2 cellular contexts compared by ENCODE assay signal in genomic region chr10:129192344-129193128, GRCh38.
TF ChIP-seq lines count a peak whose summit lies in the region.

No MANE protein-coding gene starts in this region.

TF ChIP-seq in GM23338, 12 proteins besides CTCF, POLR2A, EP300 and RAD21:
- no peak for TF ChIP-seq ZNF114 (CRISPR knock-in tag; IDR thresholded peaks at IDR 0.05)
- no peak for TF ChIP-seq ZNF331 (CRISPR knock-in tag; IDR thresholded peaks at IDR 0.05; ENCODE audit: low read depth)
- no peak for TF ChIP-seq NANOG (IDR thresholded peaks at IDR 0.05; ENCODE audit: borderline replicate concordance)
- TF ChIP-seq EZH2phosphoT487 (IDR thresholded peaks at IDR 0.05; ENCODE audit: unreplicated experiment), result no peak
- no peak for TF ChIP-seq EZH2 (IDR thresholded peaks at IDR 0.05; ENCODE audit: low read depth, unreplicated experiment)
- TF ChIP-seq, protein P1, sequence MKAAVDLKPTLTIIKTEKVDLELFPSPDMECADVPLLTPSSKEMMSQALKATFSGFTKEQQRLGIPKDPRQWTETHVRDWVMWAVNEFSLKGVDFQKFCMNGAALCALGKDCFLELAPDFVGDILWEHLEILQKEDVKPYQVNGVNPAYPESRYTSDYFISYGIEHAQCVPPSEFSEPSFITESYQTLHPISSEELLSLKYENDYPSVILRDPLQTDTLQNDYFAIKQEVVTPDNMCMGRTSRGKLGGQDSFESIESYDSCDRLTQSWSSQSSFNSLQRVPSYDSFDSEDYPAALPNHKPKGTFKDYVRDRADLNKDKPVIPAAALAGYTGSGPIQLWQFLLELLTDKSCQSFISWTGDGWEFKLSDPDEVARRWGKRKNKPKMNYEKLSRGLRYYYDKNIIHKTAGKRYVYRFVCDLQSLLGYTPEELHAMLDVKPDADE (IDR thresholded peaks at IDR 0.05), result no peak
- no peak for TF ChIP-seq ZNF462 (CRISPR knock-in tag; IDR thresholded peaks at IDR 0.05)
- TF ChIP-seq, protein P2, sequence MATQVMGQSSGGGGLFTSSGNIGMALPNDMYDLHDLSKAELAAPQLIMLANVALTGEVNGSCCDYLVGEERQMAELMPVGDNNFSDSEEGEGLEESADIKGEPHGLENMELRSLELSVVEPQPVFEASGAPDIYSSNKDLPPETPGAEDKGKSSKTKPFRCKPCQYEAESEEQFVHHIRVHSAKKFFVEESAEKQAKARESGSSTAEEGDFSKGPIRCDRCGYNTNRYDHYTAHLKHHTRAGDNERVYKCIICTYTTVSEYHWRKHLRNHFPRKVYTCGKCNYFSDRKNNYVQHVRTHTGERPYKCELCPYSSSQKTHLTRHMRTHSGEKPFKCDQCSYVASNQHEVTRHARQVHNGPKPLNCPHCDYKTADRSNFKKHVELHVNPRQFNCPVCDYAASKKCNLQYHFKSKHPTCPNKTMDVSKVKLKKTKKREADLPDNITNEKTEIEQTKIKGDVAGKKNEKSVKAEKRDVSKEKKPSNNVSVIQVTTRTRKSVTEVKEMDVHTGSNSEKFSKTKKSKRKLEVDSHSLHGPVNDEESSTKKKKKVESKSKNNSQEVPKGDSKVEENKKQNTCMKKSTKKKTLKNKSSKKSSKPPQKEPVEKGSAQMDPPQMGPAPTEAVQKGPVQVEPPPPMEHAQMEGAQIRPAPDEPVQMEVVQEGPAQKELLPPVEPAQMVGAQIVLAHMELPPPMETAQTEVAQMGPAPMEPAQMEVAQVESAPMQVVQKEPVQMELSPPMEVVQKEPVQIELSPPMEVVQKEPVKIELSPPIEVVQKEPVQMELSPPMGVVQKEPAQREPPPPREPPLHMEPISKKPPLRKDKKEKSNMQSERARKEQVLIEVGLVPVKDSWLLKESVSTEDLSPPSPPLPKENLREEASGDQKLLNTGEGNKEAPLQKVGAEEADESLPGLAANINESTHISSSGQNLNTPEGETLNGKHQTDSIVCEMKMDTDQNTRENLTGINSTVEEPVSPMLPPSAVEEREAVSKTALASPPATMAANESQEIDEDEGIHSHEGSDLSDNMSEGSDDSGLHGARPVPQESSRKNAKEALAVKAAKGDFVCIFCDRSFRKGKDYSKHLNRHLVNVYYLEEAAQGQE (IDR thresholded peaks at IDR 0.05; ENCODE audit: unreplicated experiment), result no peak
- TF ChIP-seq CREB1 (CRISPR knock-in tag; IDR thresholded peaks at IDR 0.05; ENCODE audit: low read depth), result no peak

TF ChIP-seq in H1, 55 proteins besides CTCF, POLR2A, EP300 and RAD21:
- TF ChIP-seq KDM1A (IDR thresholded peaks at IDR 0.05; ENCODE audit: borderline replicate concordance, low read length) (no peak), SP2 (IDR thresholded peaks at IDR 0.05; ENCODE audit: low read length) (no peak), CBX5 (IDR thresholded peaks at IDR 0.05; ENCODE audit: low read depth, low read length) (no peak), BACH1 (IDR thresholded peaks at IDR 0.05; ENCODE audit: low read length) (no peak), JUN (IDR thresholded peaks at IDR 0.05; ENCODE audit: low read depth, low read length) (no peak), JUND (IDR thresholded peaks at IDR 0.05; ENCODE audit: low read length) (no peak), RXRA (IDR thresholded peaks at IDR 0.05; ENCODE audit: insufficient read depth, low read depth, low read length) (no peak), E2F6 (IDR thresholded peaks at IDR 0.05) (no peak)
